In the genomic region with DNA sequence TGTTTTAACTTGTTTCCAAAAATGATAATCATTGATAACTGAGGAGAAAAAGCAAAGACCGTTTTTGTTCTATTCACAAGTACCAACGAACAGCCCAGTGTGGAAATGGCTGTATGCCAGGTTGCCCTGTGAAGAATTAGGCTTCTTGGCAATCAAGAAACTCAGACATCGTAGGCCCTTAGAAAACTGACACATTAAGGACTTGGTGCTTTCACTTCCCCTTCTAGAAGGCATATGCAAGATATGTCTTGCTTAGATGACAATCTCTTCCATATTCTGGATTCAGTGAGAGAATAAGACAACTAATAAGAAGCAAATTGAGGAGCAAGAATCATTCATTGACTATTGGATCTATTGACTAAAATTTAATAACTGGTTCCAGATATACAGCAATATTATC, we compare ENCODE assay signal across 13 cellular contexts. TPM values are rescaled to one million over a fixed set of nuclear protein-coding genes. Genes with fewer than 3 reads are reported as not detected.
DNase-seq lines count a peak whose midpoint lies in the region; ATAC-seq and TF ChIP-seq lines count a peak whose summit lies in the region.
"Had no signal": no experiment of that assay in that cellular context is flagged by ENCODE, and none has a peak within 500 bp of the region (broad histone marks: within the 10 kb centered on the region; RNA-seq: fewer than 3 reads in every experiment).

No MANE protein-coding gene starts in this region.

- DNase-seq in erythroblast (lab: John Stamatoyannopoulos, UW) (peak; percentile 8 to 21), UCSD-AML1 (lab: John Stamatoyannopoulos, UW; ENCODE audit: unreplicated experiment) (no peak), left ventricle myocardium inferior (no peak), NCI-H1048 (lab: John Stamatoyannopoulos, UW) (no peak), NCI-H2227 (lab: John Stamatoyannopoulos, UW; ENCODE audit: unreplicated experiment) (no peak)
- DNase-seq: effector memory CD4-positive, alpha-beta T cell; upper lobe of left lung had no signal

- no peak overlapping the region for H3K4me3 ChIP-seq in left ventricle myocardium inferior
- H3K4me3 ChIP-seq: skin epidermis, upper lobe of left lung had no signal

- intact Hi-C loops in left ventricle myocardium inferior (cut with micrococcal nuclease) = no loop called here

- no peaks in the 10 kb centered on the region for H3K9me3 ChIP-seq in left ventricle myocardium inferior (replicated peaks)
- H3K9me3 ChIP-seq: upper lobe of left lung had no signal

- no peak overlapping the region for H3K27ac ChIP-seq in left ventricle myocardium inferior (replicated peaks)
- H3K27ac ChIP-seq: HL-60, skin epidermis, upper lobe of left lung had no signal

- ATAC-seq in GM18505 (IDR thresholded peaks at IDR 0.05; ENCODE audit: unreplicated experiment) (peak; percentile 98), GM21576 (IDR thresholded peaks at IDR 0.05; ENCODE audit: unreplicated experiment) (peak; percentile 97), HG03439 (IDR thresholded peaks at IDR 0.05; ENCODE audit: unreplicated experiment) (peak; percentile 96)
- ATAC-seq: left colon had no signal

- no peaks in the 10 kb centered on the region for H3K36me3 ChIP-seq in left ventricle myocardium inferior
- H3K36me3 ChIP-seq: upper lobe of left lung had no signal

- TF ChIP-seq CTCF in left ventricle myocardium inferior (IDR thresholded peaks at IDR 0.05; ENCODE audit: borderline replicate concordance) = no peak

- H3K27me3 ChIP-seq in left ventricle myocardium inferior (ENCODE audit: low read depth) = no peaks in the 10 kb centered on the region
- H3K27me3 ChIP-seq: upper lobe of left lung had no signal

- TF ChIP-seq POLR2A in GM18505 (IDR thresholded peaks at IDR 0.05; ENCODE audit: borderline replicate concordance, extremely low read depth, insufficient read depth, insufficient read length) = no peak
- no peak for TF ChIP-seq POLR2A in erythroblast (IDR thresholded peaks at IDR 0.05; ENCODE audit: low read length)

- H3K4me1 ChIP-seq in left ventricle myocardium inferior = no peaks in the 10 kb centered on the region
- H3K4me1 ChIP-seq: upper lobe of left lung had no signal

RNA-seq across cellular contexts. Expression of a gene that starts 56.6 kb away (rescaled TPM):
- 15.4 TPM for total RNA-seq in left ventricle myocardium inferior

RNA-seq across cellular contexts. Expression of a gene that starts 56.7 kb away (rescaled TPM):
- 34.5 TPM for total RNA-seq in left ventricle myocardium inferior

Comparison
In these comparisons a context has a peak if more than half of its experiments do, and no peak if none do; other contexts are left out.
1. DNase-seq: peak in erythroblast (2 of 2); none in UCSD-AML1 (single experiment), left ventricle myocardium inferior (single experiment), NCI-H1048 (single experiment) and NCI-H2227 (single experiment).
2. Peak in every context shown above with its lines, with median percentiles within 50 percentile points of each other: ATAC-seq.